12 cellular contexts compared by ENCODE assay signal in the genomic region with DNA sequence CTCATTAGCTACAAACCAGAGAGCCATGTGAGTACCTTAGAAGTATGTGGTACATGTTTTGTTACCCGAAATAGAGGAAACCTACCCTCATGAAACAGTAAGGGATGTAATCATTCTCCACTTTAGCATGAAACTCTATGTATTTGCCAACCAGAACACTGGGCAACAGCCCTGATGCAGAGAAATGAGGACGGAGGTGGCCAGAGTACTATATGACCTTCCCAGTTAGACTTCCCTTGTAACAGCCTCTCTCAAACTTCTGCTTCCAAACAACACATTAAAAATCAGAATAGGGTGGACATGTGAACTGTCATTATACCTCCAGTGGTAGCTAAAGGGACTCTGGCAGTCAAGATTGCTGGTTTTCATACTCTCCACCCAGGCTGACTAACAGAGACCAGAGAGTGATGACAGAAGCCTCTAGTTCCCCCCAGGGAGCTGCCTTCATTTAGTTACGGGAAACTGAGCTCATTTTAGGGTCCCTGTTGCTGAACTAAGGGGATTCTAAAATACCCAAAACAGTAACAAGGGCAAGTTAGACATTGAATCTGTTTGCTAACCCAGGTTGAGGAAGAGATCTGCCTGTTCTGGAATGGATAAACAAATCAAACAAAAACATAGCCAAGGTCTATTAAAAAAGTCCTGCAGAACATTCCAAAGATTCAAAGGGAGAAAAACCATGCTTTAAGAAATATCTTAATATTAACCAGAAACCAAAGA.
DNase-seq lines count a peak whose midpoint lies in the region; ATAC-seq and TF ChIP-seq lines count a peak whose summit lies in the region.
"Had no signal": no experiment of that assay in that cellular context is flagged by ENCODE, and none has a peak within 500 bp of the region (broad histone marks: within the 10 kb centered on the region; RNA-seq: fewer than 3 reads in every experiment).

No MANE protein-coding gene starts in this region.

- H4K20me1 ChIP-seq in PC-3 (ENCODE audit: low read length) = no peaks in the 10 kb centered on the region

- no peaks in the 10 kb centered on the region for H3K27me3 Mint-ChIP-seq in progenitor cell of endocrine pancreas

- peak; percentile 30 for DNase-seq in GM10266 (ENCODE audit: extremely low spot score)
- no peak for DNase-seq in coronary artery (ENCODE audit: low spot score)
- no peak for DNase-seq in progenitor cell of endocrine pancreas (ENCODE audit: low spot score, unreplicated experiment)
- no peak for DNase-seq in NCI-H1436 (lab: John Stamatoyannopoulos, UW)
- DNase-seq in DMS153 (lab: John Stamatoyannopoulos, UW) = no peak
- no peak for DNase-seq in SKM-1 treated with dmso at 0.1 percent for 144 hours (lab: John Stamatoyannopoulos, UW; ENCODE audit: unreplicated experiment)
- no peak for DNase-seq in PC-3
- DNase-seq: activated T-cell treated with anti-CD3 and anti-CD28 coated beads for 4 hours, NCI-H2171 treated with DMSO at 0.1 percent for 48 hours, stomach had no signal

- ATAC-seq in HG02798 (IDR thresholded peaks at IDR 0.05; ENCODE audit: poor library complexity, unreplicated experiment) (peak; percentile 56), PC-3 (no peak)

- peak overlapping the region; percentile 39 for H3K4me3 ChIP-seq in coronary artery
- H3K4me3 ChIP-seq in PC-3 (ENCODE audit: low read length) = no peak overlapping the region
- H3K4me3 ChIP-seq: stomach had no signal

- H3K4me2 ChIP-seq in PC-3 (ENCODE audit: low read length) = no peak overlapping the region

- H3K9me3 Mint-ChIP-seq in progenitor cell of endocrine pancreas (ENCODE audit: low read depth) = no peaks in the 10 kb centered on the region

- H3K27ac Mint-ChIP-seq in progenitor cell of endocrine pancreas = peak overlapping the region; percentile 55

- no peaks in the 10 kb centered on the region for H3K27me3 ChIP-seq in PC-3 (ENCODE audit: low read length)
- H3K27me3 ChIP-seq: stomach had no signal

- H3F3A ChIP-seq in PC-3 (ENCODE audit: low read length, unreplicated experiment) = no peaks in the 10 kb centered on the region

- H3K4me3 Mint-ChIP-seq in progenitor cell of endocrine pancreas (ENCODE audit: low read depth) = no peak overlapping the region
- H3K4me3 Mint-ChIP-seq: CD14-positive monocyte had no signal

- no peaks in the 10 kb centered on the region for H3K36me3 ChIP-seq in PC-3 (ENCODE audit: low read depth, low read length)

- no peaks in the 10 kb centered on the region for H3K79me2 ChIP-seq in PC-3 (ENCODE audit: low read length)

- no peak for TF ChIP-seq CTCF in GM10266 (IDR thresholded peaks at IDR 0.05; ENCODE audit: control insufficient read depth, insufficient read depth, low read depth, missing control alignments)
- TF ChIP-seq CTCF in coronary artery (IDR thresholded peaks at IDR 0.05) = no peak
- no peak for TF ChIP-seq CTCF in progenitor cell of endocrine pancreas (IDR thresholded peaks at IDR 0.05; ENCODE audit: unreplicated experiment)
- no peak for TF ChIP-seq CTCF in PC-3 (conservative IDR thresholded peaks at IDR 0.05; ENCODE audit: low read depth, low read length)

- H3K9me2 ChIP-seq in PC-3 (replicated peaks; ENCODE audit: low read length) = no peaks in the 10 kb centered on the region

- peaks cover 5% of the 10 kb centered on the region for H3K36me3 Mint-ChIP-seq in progenitor cell of endocrine pancreas (ENCODE audit: insufficient read depth)

- intact Hi-C loops in PC-3 (cut with micrococcal nuclease) = no loop called here

- BruUV-seq in PC-3 (replicated peaks; lab: Mats Ljungman, UMichigan) = no TSS peak

- peaks cover 29% of the 10 kb centered on the region for H3K4me1 Mint-ChIP-seq in progenitor cell of endocrine pancreas (ENCODE audit: low read depth)

- no peaks in the 10 kb centered on the region for H3K9me3 ChIP-seq in PC-3 (ENCODE audit: low read length)

- H3K9ac ChIP-seq in PC-3 (ENCODE audit: low read length) = no peak overlapping the region

- H2AFZ ChIP-seq in PC-3 (ENCODE audit: low read length) = no peak overlapping the region

- H3K4me1 ChIP-seq in PC-3 (ENCODE audit: insufficient read depth, low read length) = no peaks in the 10 kb centered on the region

- H3K27ac ChIP-seq in coronary artery (peak overlapping the region; percentile 37 to 72), PC-3 (ENCODE audit: low read length) (no peak overlapping the region)

- CTCF ChIA-PET in PC-3 (lab: Charles Lee) = interaction anchor here (0.6 to 0.7 kb wide), 3 partner anchors 31 to 1116 kb away, joined by 3 to 6 read pairs (median 3); no protein-coding TSS in a partner anchor

- POLR2A ChIA-PET in PC-3 (lab: Charles Lee; ENCODE audit: unreplicated experiment) = no interaction called here
